ENCODE assay signal across 8 cellular contexts in the genomic region with DNA sequence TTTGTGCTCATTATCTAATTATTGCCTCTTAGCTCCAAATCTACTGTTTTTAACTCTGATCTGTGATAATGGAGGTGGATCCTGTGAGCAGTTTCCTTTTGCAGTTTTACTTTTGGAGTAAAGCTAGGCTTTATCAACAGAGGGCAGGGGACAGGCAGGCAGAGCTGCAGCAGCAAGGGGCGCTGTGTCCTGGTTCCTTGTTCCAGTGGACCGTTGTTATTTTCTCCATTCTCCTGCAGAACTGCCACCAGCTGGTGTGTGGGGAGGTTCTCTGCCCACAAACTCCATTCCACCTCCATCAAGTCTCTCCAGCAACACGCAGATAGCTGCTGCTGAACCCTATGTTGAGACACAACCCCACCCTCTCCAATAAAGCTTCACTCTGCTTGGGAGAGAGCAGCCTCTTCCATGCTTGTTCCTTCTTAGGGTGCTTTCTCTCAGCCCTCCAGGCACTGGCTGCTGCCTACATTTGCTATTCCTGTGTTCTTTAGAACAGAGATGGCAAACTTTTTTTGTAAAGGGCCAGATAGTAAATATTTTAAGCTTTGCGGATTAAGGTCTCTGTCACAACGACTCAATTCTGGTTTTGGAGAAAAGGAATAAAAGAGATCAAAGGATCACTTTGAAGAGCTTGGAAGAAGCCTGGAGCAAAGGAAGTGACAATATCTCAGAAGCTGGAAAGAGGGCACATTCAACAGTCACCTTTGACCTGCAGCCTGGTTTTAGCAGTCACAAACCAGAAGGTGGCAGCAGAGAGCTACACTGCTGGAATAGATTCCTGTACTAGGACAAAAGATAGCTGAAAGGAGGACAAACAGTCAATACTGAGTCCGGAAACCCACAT.
DNase-seq lines count a peak whose midpoint lies in the region; ATAC-seq, FAIRE-seq and TF ChIP-seq lines count a peak whose summit lies in the region.

No MANE protein-coding gene starts in this region.

- H3K9me3 ChIP-seq in A549 (no peaks in the 10 kb centered on the region), MG63 (no peaks in the 10 kb centered on the region), RWPE2 (ENCODE audit: severe bottlenecking) (no peaks in the 10 kb centered on the region), GM12878 (replicated peaks; ENCODE audit: control insufficient read depth, insufficient read depth, low read length) (no peaks in the 10 kb centered on the region), spleen (no peaks in the 10 kb centered on the region)

- no peak overlapping the region for H3K27ac Mint-ChIP-seq in HFFc6

- TF ChIP-seq EP300 in A549 (IDR thresholded peaks at IDR 0.05) (no peak), GM12878 (IDR thresholded peaks at IDR 0.05; ENCODE audit: borderline replicate concordance in 1 of 2, control insufficient read depth in 1 of 2, low read depth in 2 of 2, low read length in 2 of 2) (no peak)

- peak; percentile 60 for TF ChIP-seq CTCF in A549 (IDR thresholded peaks at IDR 0.05)
- TF ChIP-seq CTCF in GM12865 (IDR thresholded peaks at IDR 0.05; ENCODE audit: insufficient read depth, low read depth, low read length, missing control alignments): peak; percentile 94
- TF ChIP-seq CTCF in HFFc6 (IDR thresholded peaks at IDR 0.05): peak; percentile 85
- TF ChIP-seq CTCF in RWPE2 (IDR thresholded peaks at IDR 0.05; ENCODE audit: poor library complexity, severe bottlenecking): peak; percentile 95
- peak; percentile 85 to 89 (median 88) for TF ChIP-seq CTCF in GM12878 (IDR thresholded peaks at IDR 0.05 in 2 of 3, conservative IDR thresholded peaks at IDR 0.05 in 1 of 3; ENCODE audit: control insufficient read depth in 2 of 3, extremely low read depth in 1 of 3, insufficient read depth in 1 of 3, low read depth in 3 of 3, low read length in 3 of 3)
- TF ChIP-seq CTCF in spleen (IDR thresholded peaks at IDR 0.05 in 8 of 11, conservative IDR thresholded peaks at IDR 0.05 in 3 of 11): peak; percentile 33 to 83 (median 70)

- ATAC-seq in A549 (peak; percentile 66 to 79; a peak in 4 of 6 replicates), RWPE2 (ENCODE audit: low read depth) (peak; percentile 64; the same call in 2 of the 3 replicates), GM12878 (peak; percentile 92)

- RAD21 ChIA-PET in GM12878 (lab: Charles Lee; ENCODE audit: unreplicated experiment): interaction anchor here (1.0 to 1.3 kb wide), 5 partner anchors 19 to 1556 kb away, joined by 3 to 8 read pairs (median 5); no protein-coding TSS in a partner anchor

- TF ChIP-seq RAD21 in A549 (conservative IDR thresholded peaks at IDR 0.05 in 1 of 2, IDR thresholded peaks at IDR 0.05 in 1 of 2) (peak; percentile 51 to 62), GM12878 (IDR thresholded peaks at IDR 0.05; ENCODE audit: insufficient read depth, low read depth, low read length) (peak; percentile 89)

- no peaks in the 10 kb centered on the region for H3K4me1 Mint-ChIP-seq in HFFc6 (ENCODE audit: low read depth)

- in situ Hi-C loops in GM12878 (cut with MboI): loop anchor here (10.0 kb wide), 1 partner anchor 533 kb away; no protein-coding TSS in a partner anchor

- SMC1A ChIA-PET in GM12878 (lab: Charles Lee; ENCODE audit: uncharacterized antibody, unreplicated experiment): interaction anchor here (0.6 to 1.4 kb wide), 12 partner anchors 9 to 1556 kb away, joined by 3 to 9 read pairs (median 3); no protein-coding TSS in a partner anchor

- H3K27me3 Mint-ChIP-seq in HFFc6 (ENCODE audit: insufficient read depth): no peaks in the 10 kb centered on the region

- H3K4me2 ChIP-seq in A549 (no peak overlapping the region), GM12878 (ENCODE audit: control insufficient read depth, insufficient read depth) (no peak overlapping the region)

- H4K20me1 ChIP-seq in GM12878 (ENCODE audit: control insufficient read depth, insufficient read depth): no peaks in the 10 kb centered on the region

- no peaks in the 10 kb centered on the region for H3K79me2 ChIP-seq in GM12878 (ENCODE audit: control insufficient read depth, insufficient read depth, low read length)

- no peak overlapping the region for H3K4me3 ChIP-seq in A549
- H3K4me3 ChIP-seq in GM12865 (ENCODE audit: low read depth, low read length): no peak overlapping the region
- H3K4me3 ChIP-seq in MG63: no peak overlapping the region
- H3K4me3 ChIP-seq in RWPE2 (ENCODE audit: severe bottlenecking): no peak overlapping the region
- no peak overlapping the region for H3K4me3 ChIP-seq in GM12878
- no peak overlapping the region for H3K4me3 ChIP-seq in spleen

- no peaks in the 10 kb centered on the region for H3K36me3 Mint-ChIP-seq in HFFc6 (ENCODE audit: low read depth)

- FAIRE-seq in A549 (lab: Jason Lieb, UNC): no peak
- peak; percentile 98 for FAIRE-seq in GM12878 (lab: Jason Lieb, UNC)

- no peak for TF ChIP-seq POLR2A in A549 (IDR thresholded peaks at IDR 0.05; ENCODE audit: low read length)
- TF ChIP-seq POLR2A in GM12878 (IDR thresholded peaks at IDR 0.05; ENCODE audit: low read depth, low read length): no peak
- no peak for TF ChIP-seq POLR2A in spleen (IDR thresholded peaks at IDR 0.05)

- H3K9me3 Mint-ChIP-seq in HFFc6: peaks cover 12% of the 10 kb centered on the region

- intact Hi-C loops in GM12878 (cut with micrococcal nuclease; ENCODE audit: unreplicated experiment) (loop anchor here (1.0 to 5.0 kb wide), 4 partner anchors 171 to 1556 kb away; no protein-coding TSS in a partner anchor), spleen (cut with DNase I; ENCODE audit: low total_unique reads) (no loop called here)

- DNase-seq in A549 (ENCODE audit: low read depth in 1 of 2, low spot score in 1 of 2) (peak; percentile 11 to 54), GM12865 (ENCODE audit: low read depth) (peak; percentile 81), HFFc6 (peak; percentile 38), MG63 (peak; percentile 38), RWPE2 (ENCODE audit: low spot score) (no peak), GM12878 (ENCODE audit: low read depth, low spot score) (peak; percentile 17), iPS-NIHi7 (ENCODE audit: extremely low spot score) (peak; percentile 72), spleen (no peak)

- POLR2A ChIA-PET in A549 (lab: Yijun Ruan, JAX) (no interaction called here), GM12878 (lab: Charles Lee) (no interaction called here)

- H3K27ac ChIP-seq in A549: no peak overlapping the region
- no peak overlapping the region for H3K27ac ChIP-seq in RWPE2 (ENCODE audit: poor library complexity, severe bottlenecking)
- no peak overlapping the region for H3K27ac ChIP-seq in GM12878 (ENCODE audit: control insufficient read depth, insufficient read depth)
- H3K27ac ChIP-seq in spleen: no peak overlapping the region

- 34% methylated on average over 6 of the region's 6 CpGs for WGBS in A549 (ENCODE audit: missing lambda C conversion rate)
- WGBS in GM12878 (ENCODE audit: insufficient coverage, insufficient replicate concordance, low lambda C conversion rate, missing lambda C conversion rate): 36% methylated on average over 6 of the region's 6 CpGs
- 66 to 71% (median 69%) methylated on average over 6 of the region's 6 CpGs for WGBS in spleen, 5 donors

- BruUV-seq in GM12878 (replicated peaks; lab: Mats Ljungman, UMichigan): no TSS peak

- no peak overlapping the region for H3K9ac ChIP-seq in GM12878 (ENCODE audit: control insufficient read depth, insufficient read depth, low read length)

- no peaks in the 10 kb centered on the region for H3K27me3 ChIP-seq in MG63
- no peaks in the 10 kb centered on the region for H3K27me3 ChIP-seq in RWPE2 (ENCODE audit: insufficient read depth, poor library complexity, severe bottlenecking)
- H3K27me3 ChIP-seq in GM12878 (replicated peaks in 1 of 2; ENCODE audit: control insufficient read depth in 2 of 2, insufficient read depth in 2 of 2, low read length in 1 of 2): no peaks in the 10 kb centered on the region
- H3K27me3 ChIP-seq in spleen (replicated peaks in 1 of 7): no peaks in the 10 kb centered on the region

- no peaks in the 10 kb centered on the region for H3K36me3 ChIP-seq in MG63
- H3K36me3 ChIP-seq in RWPE2 (ENCODE audit: low read depth): no peaks in the 10 kb centered on the region
- no peaks in the 10 kb centered on the region for H3K36me3 ChIP-seq in GM12878 (ENCODE audit: control insufficient read depth in 2 of 2, insufficient read depth in 2 of 2, low read length in 1 of 2)
- no peaks in the 10 kb centered on the region for H3K36me3 ChIP-seq in spleen

- H2AFZ ChIP-seq in GM12878 (ENCODE audit: control insufficient read depth, low read depth, low read length): no peak overlapping the region

- H3K4me1 ChIP-seq in A549 (no peaks in the 10 kb centered on the region), RWPE2 (ENCODE audit: insufficient read depth, poor library complexity, severe bottlenecking) (no peaks in the 10 kb centered on the region), GM12878 (ENCODE audit: control insufficient read depth, insufficient read depth, low read length) (no peaks in the 10 kb centered on the region), spleen (no peaks in the 10 kb centered on the region)

- no peak overlapping the region for H3K4me3 Mint-ChIP-seq in HFFc6

- CTCF ChIA-PET in A549 (lab: Yijun Ruan, JAX) (interaction anchor here (0.8 to 2.1 kb wide), 10 partner anchors 8 to 1091 kb away, joined by 3 to 10 read pairs (median 4); no protein-coding TSS in a partner anchor), GM12878 (lab: Yijun Ruan, JAX) (interaction anchor here (0.6 to 3.4 kb wide), 36 partner anchors 8 to 1556 kb away, joined by 3 to 36 read pairs (median 4); no protein-coding TSS in a partner anchor)

TF ChIP-seq in A549, 52 proteins besides CTCF, POLR2A, EP300 and RAD21:
- TF ChIP-seq, protein P1, sequence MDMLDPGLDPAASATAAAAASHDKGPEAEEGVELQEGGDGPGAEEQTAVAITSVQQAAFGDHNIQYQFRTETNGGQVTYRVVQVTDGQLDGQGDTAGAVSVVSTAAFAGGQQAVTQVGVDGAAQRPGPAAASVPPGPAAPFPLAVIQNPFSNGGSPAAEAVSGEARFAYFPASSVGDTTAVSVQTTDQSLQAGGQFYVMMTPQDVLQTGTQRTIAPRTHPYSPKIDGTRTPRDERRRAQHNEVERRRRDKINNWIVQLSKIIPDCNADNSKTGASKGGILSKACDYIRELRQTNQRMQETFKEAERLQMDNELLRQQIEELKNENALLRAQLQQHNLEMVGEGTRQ (IDR thresholded peaks at IDR 0.05): no peak
- peak; percentile 33; the same call in 1 of the 3 replicates for TF ChIP-seq SMC3 (IDR thresholded peaks at IDR 0.05)
TF ChIP-seq in A549: peak in this region for 1.

TF ChIP-seq in GM12878, 131 proteins besides CTCF, POLR2A, EP300 and RAD21 (continues in another document):
- TF ChIP-seq RFX5 (IDR thresholded peaks at IDR 0.05; ENCODE audit: low read depth, low read length) (no peak), SUZ12 (IDR thresholded peaks at IDR 0.05; ENCODE audit: unreplicated experiment) (no peak), ZNF217 (IDR thresholded peaks at IDR 0.05) (no peak), SMC3 (IDR thresholded peaks at IDR 0.05; ENCODE audit: borderline replicate concordance, low read length) (peak; percentile 72), HDGF (IDR thresholded peaks at IDR 0.05) (no peak)

Comparison
In these comparisons a context has a peak if more than half of its experiments do, and no peak if none do; other contexts are left out.
1. DNase-seq: peak in A549 (2 of 2), GM12865 (single experiment), HFFc6 (single experiment), MG63 (single experiment), GM12878 (single experiment) and iPS-NIHi7 (single experiment); none in RWPE2 (single experiment) and spleen (single experiment).
2. Peak in every context shown above with its lines, with median percentiles within 50 percentile points of each other: ATAC-seq and CTCF ChIP-seq.